Comparison of ENCODE assay signal across 26 cellular contexts in the genomic region with DNA sequence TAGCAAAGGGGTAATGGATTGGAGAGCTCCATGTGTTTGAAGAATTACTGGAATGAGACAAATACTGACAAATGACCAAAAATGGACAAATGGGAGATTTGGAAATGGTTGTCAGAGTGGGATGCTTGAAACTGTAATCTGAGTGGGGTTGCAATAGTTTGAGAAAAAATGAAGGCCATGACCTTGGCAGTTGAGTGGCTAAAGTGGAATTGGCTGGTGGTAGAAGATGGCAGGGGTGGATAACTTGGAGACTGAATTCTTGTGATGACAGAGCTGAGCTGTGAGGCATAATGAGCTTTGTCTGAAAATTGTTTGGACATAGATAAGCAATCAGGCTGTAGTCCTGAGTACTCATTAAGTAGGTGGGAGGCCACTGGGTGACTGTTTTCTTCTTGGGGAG.
DNase-seq lines count a peak whose midpoint lies in the region; FAIRE-seq and TF ChIP-seq lines count a peak whose summit lies in the region.
"Had no signal": no experiment of that assay in that cellular context is flagged by ENCODE, and none has a peak within 500 bp of the region (broad histone marks: within the 10 kb centered on the region; RNA-seq: fewer than 3 reads in every experiment).

No MANE protein-coding gene starts in this region.

- no peak for TF ChIP-seq CTCF in osteoblast (IDR thresholded peaks at IDR 0.05; ENCODE audit: extremely low read depth, low read depth, low read length)
- TF ChIP-seq CTCF in vagina (IDR thresholded peaks at IDR 0.05) = no peak

- no peaks in the 10 kb centered on the region for H3K79me2 ChIP-seq in osteoblast (ENCODE audit: insufficient read depth, low read length)

- peaks cover 18% of the 10 kb centered on the region for H3K4me1 ChIP-seq in osteoblast (ENCODE audit: insufficient read depth, low read length)
- H3K4me1 ChIP-seq in vagina = no peaks in the 10 kb centered on the region
- H3K4me1 ChIP-seq: BLaER1 treated with 17β-estradiol and CSF1 and Interleukin-3, amounts not matched to agents 10 nM and 100 nM; SJSA1 had no signal

- H3K27ac ChIP-seq in osteoblast (ENCODE audit: low read depth, low read length) (no peak overlapping the region), vagina (no peak overlapping the region)
- H3K27ac ChIP-seq: BLaER1 treated with 17β-estradiol and CSF1 and Interleukin-3, amounts not matched to agents 10 nM and 100 nM; HL-60; SJSA1 had no signal

- H4K20me1 ChIP-seq in osteoblast (ENCODE audit: insufficient read depth, low read length) = no peaks in the 10 kb centered on the region
- H4K20me1 ChIP-seq: BLaER1 treated with 17β-estradiol and CSF1 and Interleukin-3, amounts not matched to agents 10 nM and 100 nM had no signal

- H3K9me3 ChIP-seq in osteoblast (ENCODE audit: low read depth, low read length) = no peaks in the 10 kb centered on the region
- no peaks in the 10 kb centered on the region for H3K9me3 ChIP-seq in vagina
- H3K9me3 ChIP-seq: BLaER1 treated with 17β-estradiol and CSF1 and Interleukin-3, amounts not matched to agents 10 nM and 100 nM; SJSA1 had no signal

- intact Hi-C loops in vagina (cut with DNase I) = no loop called here

- DNase-seq in GM04503 (ENCODE audit: low read depth) = peak; percentile 34
- peak; percentile 8 for DNase-seq in OCI-M1 (lab: John Stamatoyannopoulos, UW)
- DNase-seq in fibroblast of peridontal ligament (ENCODE audit: extremely low read depth) = peak; percentile 8
- DNase-seq in osteoblast (ENCODE audit: insufficient read length, low spot score, missing footprints) = no peak
- no peak for DNase-seq in NCI-H2171 (lab: John Stamatoyannopoulos, UW)
- DNase-seq in vagina (ENCODE audit: extremely low spot score in 2 of 2) = no peak
- no peak for DNase-seq in urothelium cell line (ENCODE audit: low spot score)
- no peak for DNase-seq in hepatic stellate cell (ENCODE audit: low spot score)
- DNase-seq: AML-193; CD4-positive, alpha-beta memory T cell; COR-L47; EL; GDM1; MV-4-11; NCI-H1105; NCI-H1436 treated with DMSO at 0.1 percent for 48 hours; NCI-H2029; NCI-H2227 treated with DMSO at 0.1 percent for 48 hours; NCI-H526 treated with DMSO at 0.1 percent for 48 hours; Right ventricle myocardium superior; RPMI8226 had no signal

- H3K27me3 ChIP-seq in osteoblast (ENCODE audit: insufficient read depth, low read length) (no peaks in the 10 kb centered on the region), vagina (no peaks in the 10 kb centered on the region)
- H3K27me3 ChIP-seq: BLaER1 treated with 17β-estradiol and CSF1 and Interleukin-3, amounts not matched to agents 10 nM and 100 nM; SJSA1 had no signal

- H3K4me2 ChIP-seq in osteoblast (ENCODE audit: insufficient read depth, low read length) = no peak overlapping the region
- H3K4me2 ChIP-seq: BLaER1 treated with 17β-estradiol and CSF1 and Interleukin-3, amounts not matched to agents 10 nM and 100 nM had no signal

- H3K4me3 ChIP-seq in osteoblast (ENCODE audit: insufficient read depth, low read length) (no peak overlapping the region), vagina (no peak overlapping the region)
- H3K4me3 ChIP-seq: BLaER1 treated with 17β-estradiol and CSF1 and Interleukin-3, amounts not matched to agents 10 nM and 100 nM; SJSA1 had no signal

- no peak for TF ChIP-seq POLR2A in vagina (IDR thresholded peaks at IDR 0.05)

- FAIRE-seq in urothelium cell line (lab: Jason Lieb, UNC) = no peak
- FAIRE-seq: A204.1, GM12891 had no signal

- H3K36me3 ChIP-seq in osteoblast (ENCODE audit: insufficient read depth, low read length) (no peaks in the 10 kb centered on the region), vagina (no peaks in the 10 kb centered on the region)
- H3K36me3 ChIP-seq: BLaER1 treated with 17β-estradiol and CSF1 and Interleukin-3, amounts not matched to agents 10 nM and 100 nM; SJSA1 had no signal

- peak overlapping the region; percentile 33 for H2AFZ ChIP-seq in osteoblast (ENCODE audit: low read length)

Comparison
In these comparisons a context has a peak if more than half of its experiments do, and no peak if none do; other contexts are left out.
1. DNase-seq: peak in GM04503 (single experiment), OCI-M1 (single experiment) and fibroblast of peridontal ligament (single experiment); none in osteoblast (single experiment), NCI-H2171 (single experiment), vagina (0 of 2), urothelium cell line (single experiment) and hepatic stellate cell (single experiment).